1 cellular context compared by ENCODE assay signal in the genomic region with DNA sequence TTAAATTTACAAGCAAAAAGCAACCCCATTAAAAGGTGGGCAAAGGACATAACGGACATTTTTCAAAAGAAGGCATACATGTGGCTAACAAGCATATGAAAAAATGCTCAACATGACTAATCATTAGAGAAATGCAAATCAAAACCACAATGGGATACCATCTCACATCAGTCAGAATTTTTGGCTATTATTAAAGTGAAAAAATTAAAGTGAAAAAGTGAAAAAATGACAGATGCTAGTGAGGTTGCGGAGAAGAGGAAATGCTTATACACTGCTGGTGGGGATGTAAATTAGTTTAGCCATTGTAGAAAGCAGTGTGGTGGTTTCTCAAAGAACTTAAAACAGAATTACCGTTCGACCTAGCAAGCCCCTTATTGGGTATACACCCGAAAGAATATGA.
TF ChIP-seq lines count a peak whose summit lies in the region.

No MANE protein-coding gene starts in this region.

TF ChIP-seq in GM12878, 131 proteins besides CTCF, POLR2A, EP300 and RAD21:
- TF ChIP-seq NBN (IDR thresholded peaks at IDR 0.05) (no peak), MEF2A (IDR thresholded peaks at IDR 0.05; ENCODE audit: insufficient read depth, low read depth, low read length) (no peak), RUNX3 (IDR thresholded peaks at IDR 0.05; ENCODE audit: low read length) (0 out of 2 replicates have a peak, but pooled peaks have one; percentile 8), RELB (IDR thresholded peaks at IDR 0.05; ENCODE audit: low read depth) (no peak)
- TF ChIP-seq, protein P1, sequence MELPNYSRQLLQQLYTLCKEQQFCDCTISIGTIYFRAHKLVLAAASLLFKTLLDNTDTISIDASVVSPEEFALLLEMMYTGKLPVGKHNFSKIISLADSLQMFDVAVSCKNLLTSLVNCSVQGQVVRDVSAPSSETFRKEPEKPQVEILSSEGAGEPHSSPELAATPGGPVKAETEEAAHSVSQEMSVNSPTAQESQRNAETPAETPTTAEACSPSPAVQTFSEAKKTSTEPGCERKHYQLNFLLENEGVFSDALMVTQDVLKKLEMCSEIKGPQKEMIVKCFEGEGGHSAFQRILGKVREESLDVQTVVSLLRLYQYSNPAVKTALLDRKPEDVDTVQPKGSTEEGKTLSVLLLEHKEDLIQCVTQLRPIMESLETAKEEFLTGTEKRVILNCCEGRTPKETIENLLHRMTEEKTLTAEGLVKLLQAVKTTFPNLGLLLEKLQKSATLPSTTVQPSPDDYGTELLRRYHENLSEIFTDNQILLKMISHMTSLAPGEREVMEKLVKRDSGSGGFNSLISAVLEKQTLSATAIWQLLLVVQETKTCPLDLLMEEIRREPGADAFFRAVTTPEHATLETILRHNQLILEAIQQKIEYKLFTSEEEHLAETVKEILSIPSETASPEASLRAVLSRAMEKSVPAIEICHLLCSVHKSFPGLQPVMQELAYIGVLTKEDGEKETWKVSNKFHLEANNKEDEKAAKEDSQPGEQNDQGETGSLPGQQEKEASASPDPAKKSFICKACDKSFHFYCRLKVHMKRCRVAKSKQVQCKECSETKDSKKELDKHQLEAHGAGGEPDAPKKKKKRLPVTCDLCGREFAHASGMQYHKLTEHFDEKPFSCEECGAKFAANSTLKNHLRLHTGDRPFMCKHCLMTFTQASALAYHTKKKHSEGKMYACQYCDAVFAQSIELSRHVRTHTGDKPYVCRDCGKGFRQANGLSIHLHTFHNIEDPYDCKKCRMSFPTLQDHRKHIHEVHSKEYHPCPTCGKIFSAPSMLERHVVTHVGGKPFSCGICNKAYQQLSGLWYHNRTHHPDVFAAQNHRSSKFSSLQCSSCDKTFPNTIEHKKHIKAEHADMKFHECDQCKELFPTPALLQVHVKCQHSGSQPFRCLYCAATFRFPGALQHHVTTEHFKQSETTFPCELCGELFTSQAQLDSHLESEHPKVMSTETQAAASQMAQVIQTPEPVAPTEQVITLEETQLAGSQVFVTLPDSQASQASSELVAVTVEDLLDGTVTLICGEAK (IDR thresholded peaks at IDR 0.05; ENCODE audit: borderline replicate concordance): no peak
